Comparison of ENCODE assay signal across 14 cellular contexts in the genomic region with DNA sequence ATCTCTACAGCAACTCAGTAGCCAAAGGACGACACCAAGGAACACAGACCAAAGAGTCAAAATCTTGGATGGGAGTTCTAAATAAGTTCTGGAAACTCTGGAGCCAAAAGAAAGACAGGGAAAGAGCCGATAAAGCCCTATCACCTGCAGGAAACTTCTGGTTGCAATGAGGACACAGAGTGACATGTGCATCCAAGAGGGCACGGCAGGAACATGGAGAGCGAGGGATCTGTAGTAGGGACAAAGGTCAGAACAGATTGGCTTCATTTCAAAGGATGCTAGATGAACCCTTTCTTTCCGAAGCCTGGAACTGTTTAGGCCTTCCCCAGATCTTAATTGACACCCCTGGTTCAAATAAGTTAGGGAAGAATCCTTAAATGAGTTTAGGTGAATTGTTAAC. TPM values are rescaled to one million over a fixed set of nuclear protein-coding genes. Genes with fewer than 3 reads are reported as not detected.
DNase-seq lines count a peak whose midpoint lies in the region; ATAC-seq and TF ChIP-seq lines count a peak whose summit lies in the region.
"Had no signal": no experiment of that assay in that cellular context is flagged by ENCODE, and none has a peak within 500 bp of the region (broad histone marks: within the 10 kb centered on the region; RNA-seq: fewer than 3 reads in every experiment).

No MANE protein-coding gene starts in this region.

- WGBS in psoas muscle, 3 donors = 16 to 42% (median 27%) methylated on average over 5 of the region's 5 CpGs

- H3K4me3 ChIP-seq in left ventricle myocardium inferior = no peak overlapping the region
- peak overlapping the region; percentile 35 for H3K4me3 ChIP-seq in psoas muscle
- H3K4me3 ChIP-seq: BLaER1 treated with 17β-estradiol and CSF1 and Interleukin-3, amounts not matched to agents 10 nM and 100 nM; HAP-1 had no signal

- H3K9me3 ChIP-seq in left ventricle myocardium inferior (replicated peaks) (peaks cover 9% of the 10 kb centered on the region), psoas muscle (no peaks in the 10 kb centered on the region)
- H3K9me3 ChIP-seq: HAP-1 had no signal

- TF ChIP-seq CTCF in left ventricle myocardium inferior (IDR thresholded peaks at IDR 0.05; ENCODE audit: borderline replicate concordance) (no peak), psoas muscle (IDR thresholded peaks at IDR 0.05) (no peak)

- H3K36me3 ChIP-seq in left ventricle myocardium inferior (peaks cover 3% of the 10 kb centered on the region), psoas muscle (ENCODE audit: insufficient read depth in 1 of 2, low read depth in 1 of 2) (no peaks in the 10 kb centered on the region)
- H3K36me3 ChIP-seq: BLaER1 treated with 17β-estradiol and CSF1 and Interleukin-3, amounts not matched to agents 10 nM and 100 nM; HAP-1 had no signal

- H3K27me3 ChIP-seq in left ventricle myocardium inferior (ENCODE audit: low read depth) (no peaks in the 10 kb centered on the region), psoas muscle (ENCODE audit: insufficient read depth in 3 of 3, low read length in 2 of 3) (no peaks in the 10 kb centered on the region)
- H3K27me3 ChIP-seq: BLaER1 treated with 17β-estradiol and CSF1 and Interleukin-3, amounts not matched to agents 10 nM and 100 nM had no signal

- intact Hi-C loops in left ventricle myocardium inferior (cut with micrococcal nuclease) (no loop called here), cardiac septum (cut with DNase I) (no loop called here), psoas muscle (cut with DNase I) (no loop called here)

- DNase-seq in left ventricle myocardium inferior (no peak), cardiac septum (ENCODE audit: low spot score) (no peak), myocyte (ENCODE audit: low read depth) (peak; percentile 37), psoas muscle (no peak), ureter (ENCODE audit: low spot score) (no peak)
- no peak for DNase-seq in stimulated activated CD8-positive, alpha-beta memory T cell treated with anti-CD3 and anti-CD28 coated beads, Interleukin-4, amount 100 ng/mL, for 48 hours
- DNase-seq: 8988T; Calu3; CD4-positive, CD25-positive, alpha-beta regulatory T cell; DMS 273 treated with DMSO at 0.1 percent for 48 hours had no signal

- peak; percentile 43 to 75 (median 64) for ATAC-seq in psoas muscle
- no peak for ATAC-seq in GM18505 (IDR thresholded peaks at IDR 0.05; ENCODE audit: unreplicated experiment)

- peaks cover 23% of the 10 kb centered on the region for H3K4me1 ChIP-seq in left ventricle myocardium inferior
- peaks cover 32% of the 10 kb centered on the region for H3K4me1 ChIP-seq in psoas muscle
- H3K4me1 ChIP-seq: BLaER1 treated with 17β-estradiol and CSF1 and Interleukin-3, amounts not matched to agents 10 nM and 100 nM; HAP-1 had no signal

- H3K27ac ChIP-seq in left ventricle myocardium inferior (replicated peaks) (peak overlapping the region; percentile 29), psoas muscle (peak overlapping the region; percentile 87)
- H3K27ac ChIP-seq: BLaER1 treated with 17β-estradiol and CSF1 and Interleukin-3, amounts not matched to agents 10 nM and 100 nM had no signal

- TF ChIP-seq POLR2A in GM18505 (IDR thresholded peaks at IDR 0.05; ENCODE audit: borderline replicate concordance, extremely low read depth, insufficient read depth, insufficient read length) = no peak

RNA-seq across cellular contexts. Expression of a gene that starts 39.5 kb away (rescaled TPM):
- total RNA-seq in left ventricle myocardium inferior (64.6 TPM), cardiac septum (87.3 TPM), myocyte (231 and 261 TPM in 2 replicates), psoas muscle (100 to 1,000 TPM in 3 of 4 donors, 10 to 100 TPM in 1; 97.5 to 167 (median 127) TPM), ureter (20.2 TPM)
- 33.4 TPM for polyA plus RNA-seq in myocyte (2012)
- 10 to 100 TPM; 10.2 to 62.6 (median 19.8) TPM for polyA plus RNA-seq in psoas muscle
- total RNA-seq: CD4-positive, CD25-positive, alpha-beta regulatory T cell; HT-29 had no signal
- polyA plus RNA-seq: CD4-positive, CD25-positive, alpha-beta regulatory T cell had no signal
